In genomic region chr9:14031015-14031414, GRCh38 we compare ENCODE assay signal across 10 cellular contexts.
A peak's percentile ranks its signal among the peaks of the same experiment; 100 is the strongest.
DNase-seq lines count a peak whose midpoint lies in the region; ATAC-seq and TF ChIP-seq lines count a peak whose summit lies in the region.
"Had no signal": no experiment of that assay in that cellular context is flagged by ENCODE, and none has a peak within 500 bp of the region (broad histone marks: within the 10 kb centered on the region; RNA-seq: fewer than 3 reads in every experiment).

No MANE protein-coding gene starts in this region.

- intact Hi-C loops in A673 (cut with micrococcal nuclease; ENCODE audit: unreplicated experiment) (loop anchor here (2.0 kb wide), 1 partner anchor 66 kb away; no protein-coding TSS in a partner anchor), Right ventricle myocardium superior (cut with DNase I) (loop anchor here (10.0 kb wide), 1 partner anchor 284 kb away; the partner anchor contains the start of gene NFIB), posterior vena cava (cut with DNase I) (loop anchor here in 1 of 2 donors (10.0 kb wide), 1 partner anchor 926 kb away; no protein-coding TSS in a partner anchor)
- intact Hi-C loops in activated CD4-positive, alpha-beta T cell treated with anti-CD3 and anti-CD28 coated beads for 36 hours (cut with DNase I, micrococcal nuclease) = no loop called here

- H3K36me3 Mint-ChIP-seq in WTC11 = no peaks in the 10 kb centered on the region
- no peaks in the 10 kb centered on the region for H3K36me3 Mint-ChIP-seq in activated CD4-positive, alpha-beta T cell treated with anti-CD3 and anti-CD28 coated beads for 36 hours (ENCODE audit: low read depth)

- ATAC-seq in WTC11 = peak; percentile 89
- peak; percentile 83 for ATAC-seq in Right ventricle myocardium superior (ENCODE audit: poor library complexity)
- peak; percentile 72 for ATAC-seq in omental fat pad (ENCODE audit: low FRiP score)
- no peak for ATAC-seq in activated CD4-positive, alpha-beta T cell treated with anti-CD3 and anti-CD28 coated beads for 36 hours

- no peaks in the 10 kb centered on the region for H3K27me3 ChIP-seq in A673 (replicated peaks; ENCODE audit: insufficient read depth, low read depth, low read length, poor library complexity)

- no peaks in the 10 kb centered on the region for H3K36me3 ChIP-seq in A673 (ENCODE audit: insufficient read depth, low read length, poor library complexity, severe bottlenecking)

- H3K9me3 Mint-ChIP-seq in WTC11 = no peaks in the 10 kb centered on the region
- peaks cover 2% of the 10 kb centered on the region for H3K9me3 Mint-ChIP-seq in activated CD4-positive, alpha-beta T cell treated with anti-CD3 and anti-CD28 coated beads for 36 hours (ENCODE audit: low read depth)

- CTCF ChIA-PET in A673 (lab: Charles Lee) (no interaction called here), WTC11 (lab: Charles Lee) (no interaction called here)
- CTCF ChIA-PET in activated CD4-positive, alpha-beta T cell treated with anti-CD3 and anti-CD28 coated beads for 36 hours (lab: Charles Lee) = no interaction called here

- TF ChIP-seq CTCF in A673 (conservative IDR thresholded peaks at IDR 0.05; ENCODE audit: low read depth, low read length) (peak; percentile 37; the same call in 1 of the 2 replicates), WTC11 (IDR thresholded peaks at IDR 0.05) (no peak), omental fat pad (IDR thresholded peaks at IDR 0.05) (no peak)

- peaks cover 40% of the 10 kb centered on the region for H3K4me1 ChIP-seq in A673 (ENCODE audit: insufficient read depth, low read length, poor library complexity, severe bottlenecking)

- no peaks in the 10 kb centered on the region for H3K27me3 Mint-ChIP-seq in WTC11 (ENCODE audit: low read depth)
- peaks cover 3% of the 10 kb centered on the region for H3K27me3 Mint-ChIP-seq in activated CD4-positive, alpha-beta T cell treated with anti-CD3 and anti-CD28 coated beads for 36 hours

- no peaks in the 10 kb centered on the region for H3K9me3 ChIP-seq in A673 (ENCODE audit: low read depth, low read length, poor library complexity, severe bottlenecking)

- peak overlapping the region; percentile 89 for H3K27ac ChIP-seq in A673 (ENCODE audit: low read depth, low read length, poor library complexity, severe bottlenecking)

- POLR2A ChIA-PET in A673 (lab: Charles Lee; ENCODE audit: low non-redundant PET) (no interaction called here), WTC11 (lab: Charles Lee) (no interaction called here)
- POLR2A ChIA-PET in activated CD4-positive, alpha-beta T cell treated with anti-CD3 and anti-CD28 coated beads for 36 hours (lab: Charles Lee) = no interaction called here

- H3K4me3 ChIP-seq in A673 (ENCODE audit: low read depth, low read length, poor library complexity, severe bottlenecking) = peak overlapping the region; percentile 31

- DNase-seq in A673 (ENCODE audit: low spot score) = peak; percentile 77
- DNase-seq in WTC11 (ENCODE audit: low spot score) = peak; percentile 29
- no peak for DNase-seq in Right ventricle myocardium superior
- DNase-seq in omental fat pad (ENCODE audit: low spot score) = no peak
- no peak for DNase-seq in posterior vena cava (ENCODE audit: low spot score)
- no peak for DNase-seq in activated CD4-positive, alpha-beta T cell treated with anti-CD3 and anti-CD28 coated beads for 36 hours
- DNase-seq in GF-D8 (lab: John Stamatoyannopoulos, UW) = no peak
- DNase-seq in stimulated activated CD4-positive, alpha-beta T cell treated with anti-CD3 and anti-CD28 coated beads, Interleukin-12 subunit alpha, Interleukin-12 subunit beta, amount 100 ng/mL, for 4 hours = no peak
- DNase-seq: activated CD4-positive, alpha-beta T cell treated with anti-CD3 and anti-CD28 coated beads, Interleukin-2, amount 50 U/mL, for 1 hour; trophoblast cell had no signal

- peaks cover 15% of the 10 kb centered on the region for H3K4me1 Mint-ChIP-seq in WTC11
- H3K4me1 Mint-ChIP-seq in activated CD4-positive, alpha-beta T cell treated with anti-CD3 and anti-CD28 coated beads for 36 hours = no peaks in the 10 kb centered on the region

- BruUV-seq in A673 (replicated peaks; lab: Mats Ljungman, UMichigan) = no TSS peak

- H3K4me3 Mint-ChIP-seq in WTC11 = no peak overlapping the region
- H3K4me3 Mint-ChIP-seq in activated CD4-positive, alpha-beta T cell treated with anti-CD3 and anti-CD28 coated beads for 36 hours = no peak overlapping the region

- no peak overlapping the region; the same call in 1 of the 2 replicates for H3K27ac Mint-ChIP-seq in WTC11
- no peak overlapping the region for H3K27ac Mint-ChIP-seq in activated CD4-positive, alpha-beta T cell treated with anti-CD3 and anti-CD28 coated beads for 36 hours

TF ChIP-seq in WTC11, 78 proteins besides CTCF, POLR2A, EP300 and RAD21:
- TF ChIP-seq FOXJ3 (CRISPR knock-in tag; IDR thresholded peaks at IDR 0.05; ENCODE audit: borderline replicate concordance) = no peak
- no peak for TF ChIP-seq EMX1 (CRISPR knock-in tag; IDR thresholded peaks at IDR 0.05)
- no peak for TF ChIP-seq GTF2I (CRISPR knock-in tag; conservative IDR thresholded peaks at IDR 0.05)
- TF ChIP-seq IRF2 (CRISPR knock-in tag; IDR thresholded peaks at IDR 0.05; ENCODE audit: borderline replicate concordance, low read depth) = no peak
- no peak for TF ChIP-seq NR2C2 (CRISPR knock-in tag; IDR thresholded peaks at IDR 0.05)
- TF ChIP-seq OVOL2 (CRISPR knock-in tag; IDR thresholded peaks at IDR 0.05; ENCODE audit: borderline replicate concordance) = no peak
- no peak for TF ChIP-seq ZNF317 (CRISPR knock-in tag; IDR thresholded peaks at IDR 0.05; ENCODE audit: borderline replicate concordance, low read depth)
- no peak for TF ChIP-seq JAZF1 (CRISPR knock-in tag; IDR thresholded peaks at IDR 0.05)
- no peak for TF ChIP-seq FOXP1 (CRISPR knock-in tag; IDR thresholded peaks at IDR 0.05; ENCODE audit: borderline replicate concordance)
- no peak for TF ChIP-seq JUN (CRISPR knock-in tag; IDR thresholded peaks at IDR 0.05)
- no peak for TF ChIP-seq NFYB (CRISPR knock-in tag; conservative IDR thresholded peaks at IDR 0.05; ENCODE audit: low read depth)
- no peak for TF ChIP-seq MLX (CRISPR knock-in tag; IDR thresholded peaks at IDR 0.05)
- no peak for TF ChIP-seq TEAD1 (CRISPR knock-in tag; IDR thresholded peaks at IDR 0.05)
- no peak for TF ChIP-seq NFATC4 (CRISPR knock-in tag; IDR thresholded peaks at IDR 0.05)
- no peak for TF ChIP-seq TCF7 (CRISPR knock-in tag; IDR thresholded peaks at IDR 0.05; ENCODE audit: low read depth)
- TF ChIP-seq ELF4 (CRISPR knock-in tag; IDR thresholded peaks at IDR 0.05; ENCODE audit: low read depth) = no peak
- no peak for TF ChIP-seq ATF2 (CRISPR knock-in tag; IDR thresholded peaks at IDR 0.05; ENCODE audit: borderline replicate concordance, low read depth)

Comparison
In these comparisons a context has a peak if more than half of its experiments do, and no peak if none do; other contexts are left out.
1. DNase-seq: peak in A673 (single experiment) and WTC11 (single experiment); none in Right ventricle myocardium superior (single experiment), omental fat pad (single experiment), posterior vena cava (single experiment), activated CD4-positive, alpha-beta T cell treated with anti-CD3 and anti-CD28 coated beads for 36 hours (single experiment), GF-D8 (single experiment) and stimulated activated CD4-positive, alpha-beta T cell treated with anti-CD3 and anti-CD28 coated beads, Interleukin-12 subunit alpha, Interleukin-12 subunit beta, amount 100 ng/mL, for 4 hours (single experiment).
2. intact Hi-C loops: an anchor here in A673 (2.0 kb wide) and Right ventricle myocardium superior (10.0 kb wide); none called in activated CD4-positive, alpha-beta T cell treated with anti-CD3 and anti-CD28 coated beads for 36 hours.